In the genomic region with DNA sequence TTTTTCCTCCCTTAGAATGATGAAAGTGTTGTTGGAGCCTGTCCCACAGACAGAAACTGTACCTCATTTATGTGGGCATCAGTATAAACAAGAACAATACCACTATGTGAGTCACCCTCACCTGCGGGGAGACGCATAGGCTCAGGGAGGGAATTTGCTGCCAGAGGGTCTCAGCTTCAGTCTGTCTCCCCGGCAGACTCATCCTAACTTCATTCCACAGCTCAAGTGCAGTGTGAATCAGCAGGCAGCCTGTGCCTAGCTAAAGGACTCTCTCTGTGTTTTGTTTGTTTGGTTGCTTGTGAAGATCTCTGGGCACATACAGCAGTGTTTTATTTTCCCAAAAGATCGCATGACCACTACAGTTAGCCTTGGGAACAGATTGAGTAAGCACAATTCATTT, we compare ENCODE assay signal across 7 cellular contexts.
DNase-seq lines count a peak whose midpoint lies in the region; ATAC-seq and TF ChIP-seq lines count a peak whose summit lies in the region.

No MANE protein-coding gene starts in this region.

- H2AFZ ChIP-seq in smooth muscle cell (ENCODE audit: low read depth) = no peak overlapping the region

- no peak overlapping the region for H3K9ac ChIP-seq in HUES48 (ENCODE audit: low read depth, low read length)
- no peak overlapping the region for H3K9ac ChIP-seq in smooth muscle cell (ENCODE audit: low read depth)

- ATAC-seq in effector memory CD8-positive, alpha-beta T cell (replicated peaks) = peak; percentile 28
- no peak for ATAC-seq in HG02588 (IDR thresholded peaks at IDR 0.05; ENCODE audit: unreplicated experiment)
- no peak for ATAC-seq in stimulated activated memory B cell treated with anti-CD40 and anti-IgM and Interleukin-4, amounts not matched to agents 10 μg/mL and 1 μg/mL and 100 μg/mL, for 72 hours

- H3K27me3 ChIP-seq in HUES48 (ENCODE audit: control insufficient read depth, insufficient read depth, low read length) (no peaks in the 10 kb centered on the region), smooth muscle cell (ENCODE audit: low read depth) (no peaks in the 10 kb centered on the region)

- DNase-seq in T-helper 22 cell (ENCODE audit: low read depth) (peak; percentile 35), smooth muscle cell (lab: John Stamatoyannopoulos, UW; ENCODE audit: unreplicated experiment) (no peak), DMS114 treated with DMSO at 0.1 percent for 48 hours (lab: John Stamatoyannopoulos, UW; ENCODE audit: unreplicated experiment) (no peak)
- no peak for DNase-seq in effector memory CD8-positive, alpha-beta T cell

- no peaks in the 10 kb centered on the region for H3K9me3 Mint-ChIP-seq in effector memory CD8-positive, alpha-beta T cell
- H3K9me3 Mint-ChIP-seq in stimulated activated memory B cell treated with anti-CD40 and anti-IgM and Interleukin-4, amounts not matched to agents 10 μg/mL and 1 μg/mL and 100 μg/mL, for 72 hours = peaks cover 8% of the 10 kb centered on the region

- H3K4me3 ChIP-seq in HUES48 (ENCODE audit: low read depth, low read length) (no peak overlapping the region), smooth muscle cell (no peak overlapping the region)

- no peaks in the 10 kb centered on the region for H3F3A ChIP-seq in smooth muscle cell (ENCODE audit: low read depth)

- H3K36me3 ChIP-seq in HUES48 (ENCODE audit: control insufficient read depth, insufficient read depth, low read length) = no peaks in the 10 kb centered on the region
- no peaks in the 10 kb centered on the region for H3K36me3 ChIP-seq in smooth muscle cell (ENCODE audit: low read depth)

- H3K27ac ChIP-seq in HUES48 (ENCODE audit: low read depth, low read length) (peak overlapping the region; percentile 66), smooth muscle cell (ENCODE audit: low read depth) (peak overlapping the region; percentile 62)

- no peak overlapping the region for H3K4me2 ChIP-seq in smooth muscle cell

- no peaks in the 10 kb centered on the region for H3K79me2 ChIP-seq in smooth muscle cell (ENCODE audit: low read depth)

- no peaks in the 10 kb centered on the region for H3K9me3 ChIP-seq in HUES48 (ENCODE audit: control insufficient read depth, insufficient read depth, low read length)
- no peaks in the 10 kb centered on the region for H3K9me3 ChIP-seq in smooth muscle cell (replicated peaks; ENCODE audit: low read depth)

- no peaks in the 10 kb centered on the region for H3K27me3 Mint-ChIP-seq in effector memory CD8-positive, alpha-beta T cell
- H3K27me3 Mint-ChIP-seq in stimulated activated memory B cell treated with anti-CD40 and anti-IgM and Interleukin-4, amounts not matched to agents 10 μg/mL and 1 μg/mL and 100 μg/mL, for 72 hours = peaks cover 10% of the 10 kb centered on the region

- H3K4me1 ChIP-seq in HUES48 (ENCODE audit: control insufficient read depth, insufficient read depth, low read length) (no peaks in the 10 kb centered on the region; the same call in 1 of the 2 replicates), smooth muscle cell (ENCODE audit: low read depth) (no peaks in the 10 kb centered on the region)

- WGBS in smooth muscle cell (ENCODE audit: low lambda C conversion rate) = 34% methylated on average over 4 of the region's 4 CpGs

- H3K36me3 Mint-ChIP-seq in effector memory CD8-positive, alpha-beta T cell (ENCODE audit: insufficient read depth) = peaks cover 47% of the 10 kb centered on the region
- H3K36me3 Mint-ChIP-seq in stimulated activated memory B cell treated with anti-CD40 and anti-IgM and Interleukin-4, amounts not matched to agents 10 μg/mL and 1 μg/mL and 100 μg/mL, for 72 hours = peaks cover 6% of the 10 kb centered on the region

- peaks cover 29 to 55% of the 10 kb centered on the region in 2 donors for H3K4me1 Mint-ChIP-seq in effector memory CD8-positive, alpha-beta T cell (ENCODE audit: low read depth in 2 of 2)
- peaks cover 5% of the 10 kb centered on the region for H3K4me1 Mint-ChIP-seq in stimulated activated memory B cell treated with anti-CD40 and anti-IgM and Interleukin-4, amounts not matched to agents 10 μg/mL and 1 μg/mL and 100 μg/mL, for 72 hours

- H3K4me3 Mint-ChIP-seq in effector memory CD8-positive, alpha-beta T cell = peak overlapping the region in 1 of 2 donors; percentile 66
- H3K4me3 Mint-ChIP-seq in stimulated activated memory B cell treated with anti-CD40 and anti-IgM and Interleukin-4, amounts not matched to agents 10 μg/mL and 1 μg/mL and 100 μg/mL, for 72 hours = no peak overlapping the region

- no peak for TF ChIP-seq CTCF in smooth muscle cell (IDR thresholded peaks at IDR 0.05; ENCODE audit: borderline replicate concordance, insufficient read depth, poor library complexity, severe bottlenecking)

- H4K20me1 ChIP-seq in smooth muscle cell (ENCODE audit: low read depth) = no peaks in the 10 kb centered on the region

- peak overlapping the region in 1 of 2 donors; percentile 88 for H3K27ac Mint-ChIP-seq in effector memory CD8-positive, alpha-beta T cell
- H3K27ac Mint-ChIP-seq in stimulated activated memory B cell treated with anti-CD40 and anti-IgM and Interleukin-4, amounts not matched to agents 10 μg/mL and 1 μg/mL and 100 μg/mL, for 72 hours = no peak overlapping the region
